1 cellular context compared by ENCODE assay signal in the genomic region with DNA sequence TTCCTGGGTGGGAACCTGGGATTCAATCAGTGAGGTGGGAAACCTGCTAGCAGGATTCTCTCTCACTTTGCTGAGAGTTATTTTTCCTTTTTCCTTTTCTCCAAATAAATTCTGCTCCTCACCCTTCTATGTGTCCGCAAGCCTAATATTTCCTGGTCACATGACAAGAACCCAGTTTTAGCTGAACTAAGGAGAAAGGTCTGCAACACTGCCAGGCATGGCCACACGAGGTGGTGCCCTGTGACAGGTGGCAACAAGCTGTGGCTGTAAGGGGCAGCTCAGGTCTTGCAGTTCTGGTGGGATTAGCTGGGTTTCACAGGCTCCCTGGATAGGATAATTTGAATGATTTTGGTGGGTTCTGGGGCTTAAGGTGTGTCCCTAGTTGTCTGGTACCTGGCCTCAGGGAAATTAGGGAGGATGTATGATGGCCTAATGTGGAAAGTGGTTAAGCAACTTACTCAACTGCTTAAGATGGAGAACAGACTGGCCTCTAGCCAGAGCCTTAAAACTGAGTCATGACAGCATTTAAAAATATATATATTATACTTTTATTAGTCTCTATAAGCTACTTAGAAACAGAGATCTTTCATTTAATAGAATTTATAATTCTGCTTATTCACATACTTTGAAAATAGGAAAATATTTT.
A peak's percentile ranks its signal among the peaks of the same experiment; 100 is the strongest.
TF ChIP-seq lines count a peak whose summit lies in the region.

No MANE protein-coding gene starts in this region.

TF ChIP-seq in IMR-90, 13 proteins besides CTCF, POLR2A, EP300 and RAD21 (continued from another document):
- peak; percentile 34; the same call in 1 of the 2 replicates for TF ChIP-seq CEBPB (IDR thresholded peaks at IDR 0.05; ENCODE audit: low read depth, low read length)
